ENCODE assay signal across 33 cellular contexts in the genomic region with DNA sequence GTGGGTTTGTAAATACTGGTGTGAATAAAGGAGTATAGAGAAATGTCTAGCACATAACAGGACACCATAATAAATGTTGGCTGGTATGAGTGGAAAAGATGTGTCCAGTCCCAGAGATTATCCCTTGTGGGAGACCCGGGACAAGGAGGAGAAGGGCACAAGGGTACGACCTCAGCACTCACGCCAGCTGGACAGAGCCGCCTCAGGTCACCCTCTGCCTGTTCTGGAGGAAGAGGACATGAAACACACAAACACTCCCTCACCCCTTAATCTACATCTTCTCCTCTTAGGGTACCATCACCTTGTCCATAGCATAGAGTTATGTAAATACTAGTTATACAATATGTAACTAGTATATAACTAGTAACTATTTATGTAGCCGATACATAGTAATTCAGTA. TPM values are rescaled to one million over a fixed set of nuclear protein-coding genes. Genes with fewer than 3 reads are reported as not detected.
"Had no signal": no experiment of that assay in that cellular context is flagged by ENCODE, and none has a peak within 500 bp of the region (broad histone marks: within the 10 kb centered on the region; RNA-seq: fewer than 3 reads in every experiment).

No MANE protein-coding gene starts in this region.

- H3K27ac ChIP-seq: adrenal gland, body of pancreas, brain microvascular endothelial cell, breast epithelium, colonic mucosa, WERI-Rb-1 had no signal

- ATAC-seq: activated CD4-positive, alpha-beta T cell treated with anti-CD3 and anti-CD28 coated beads for 36 hours; activated CD4-positive, CD25-positive, alpha-beta regulatory T cell treated with anti-CD3 and anti-CD28 coated beads, Interleukin-2, amount 50 U/mL, for 24 hours; activated CD8-positive, alpha-beta T cell treated with anti-CD3 and anti-CD28 coated beads for 36 hours; activated naive CD4-positive, alpha-beta T cell treated with anti-CD3 and anti-CD28 coated beads, Interleukin-2, amount 50 U/mL, for 72 hours; activated T-cell treated with anti-CD3 and anti-CD28 coated beads, Interleukin-2, amount 50 U/mL, for 4 hours; activated T-cell treated with anti-CD3 and anti-CD28 coated beads, Interleukin-2, amount 50 U/mL, for 72 hours; activated T-helper 17 cell treated with anti-CD3 and anti-CD28 coated beads, Interleukin-2, amount 50 U/mL, for 72 hours; body of pancreas; WTC11 had no signal

- H3K36me3 ChIP-seq: adrenal gland, brain microvascular endothelial cell, breast epithelium, colonic mucosa, WERI-Rb-1 had no signal

- H3K9me3 ChIP-seq: adrenal gland, body of pancreas, breast epithelium, colonic mucosa had no signal

- DNase-seq: activated CD4-positive, alpha-beta memory T cell treated with anti-CD3 and anti-CD28 coated beads for 36 hours; activated CD4-positive, alpha-beta T cell treated with anti-CD3 and anti-CD28 coated beads for 1 hour; activated CD4-positive, alpha-beta T cell treated with anti-CD3 and anti-CD28 coated beads for 36 hours; activated CD4-positive, alpha-beta T cell treated with anti-CD3 and anti-CD28 coated beads, Interleukin-2, amount 50 U/mL, for 1 hour; activated CD4-positive, alpha-beta T cell treated with anti-CD3 and anti-CD28 coated beads, Interleukin-2, amount 50 U/mL, for 4 hours; activated CD4-positive, CD25-positive, alpha-beta regulatory T cell; activated CD8-positive, alpha-beta memory T cell treated with anti-CD3 and anti-CD28 coated beads, Interleukin-2, amount 50 U/mL, for 4 hours; activated CD8-positive, alpha-beta T cell treated with anti-CD3 and anti-CD28 coated beads for 36 hours; activated effector memory CD4-positive, alpha-beta T cell treated with anti-CD3 and anti-CD28 coated beads, Interleukin-2, amount 50 U/mL, for 16 hours; activated gamma-delta T cell treated with Interleukin-2 at 50 U/mL for 16 hours; activated naive CD4-positive, alpha-beta T cell; activated naive CD4-positive, alpha-beta T cell treated with anti-CD3 and anti-CD28 coated beads for 36 hours; activated naive CD4-positive, alpha-beta T cell treated with anti-CD3 and anti-CD28 coated beads, Interleukin-2, amount 50 U/mL, for 16 hours; activated naive CD8-positive, alpha-beta T cell treated with anti-CD3 and anti-CD28 coated beads for 36 hours; activated T-cell treated with anti-CD3 and anti-CD28 coated beads for 4 hours; activated T-cell treated with anti-CD3 and anti-CD28 coated beads, Interleukin-2, amount 50 U/mL, for 1 hour; activated T-cell treated with anti-CD3 and anti-CD28 coated beads, Interleukin-2, amount 50 U/mL, for 4 hours; activated T-cell treated with anti-CD3 and anti-CD28 coated beads, Interleukin-2, amount 50 U/mL, for 72 hours; adrenal gland; amniotic stem cell; aorta; body of pancreas; brain microvascular endothelial cell; cerebellar nuclear complex; colonic mucosa; T-helper 2 cell; T-helper 9 cell; WERI-Rb-1 had no signal

- H3K27me3 ChIP-seq: adrenal gland, body of pancreas, brain microvascular endothelial cell, breast epithelium, colonic mucosa had no signal

- H3K4me3 ChIP-seq: adrenal gland, body of pancreas, breast epithelium, colonic mucosa had no signal

- H3K4me1 ChIP-seq: adrenal gland, body of pancreas, breast epithelium, colonic mucosa had no signal

RNA-seq across cellular contexts. Expression of a gene that starts 38.2 kb away (rescaled TPM):
- polyA plus RNA-seq: aorta had no signal

RNA-seq across cellular contexts. Expression of a gene that starts 56.8 kb away (rescaled TPM):
- polyA plus RNA-seq: adrenal gland, aorta had no signal
